In genomic region chr1:168179411-168180147, GRCh38 we compare ENCODE assay signal across 8 cellular contexts. TPM values are rescaled to one million over a fixed set of nuclear protein-coding genes. Genes with fewer than 3 reads are reported as not detected.
DNase-seq lines count a peak whose midpoint lies in the region; ATAC-seq, FAIRE-seq and TF ChIP-seq lines count a peak whose summit lies in the region.

No MANE protein-coding gene starts in this region.

- peak overlapping the region; percentile 93 for H2AFZ ChIP-seq in keratinocyte (ENCODE audit: control insufficient read depth, low read length)

- peak overlapping the region; percentile 93 for H3K9ac ChIP-seq in keratinocyte (ENCODE audit: control insufficient read depth, extremely low read depth, insufficient read depth, low read length)

- H3K27ac ChIP-seq in keratinocyte (ENCODE audit: control insufficient read depth, insufficient read depth, low read length) (peak overlapping the region; percentile 91), thoracic aorta (peak overlapping the region; percentile 86 to 96)

- H3K36me3 ChIP-seq in keratinocyte (ENCODE audit: control insufficient read depth in 2 of 2, extremely low read depth in 1 of 2, insufficient read depth in 2 of 2, low read length in 2 of 2) (peaks cover 0 to 2% of the 10 kb centered on the region in 2 experiments), thoracic aorta (no peaks in the 10 kb centered on the region)

- ATAC-seq in thoracic aorta (ENCODE audit: insufficient number of reproducible peaks, low FRiP score, low read depth) (no peak), GM18907 (IDR thresholded peaks at IDR 0.05; ENCODE audit: unreplicated experiment) (no peak)

- peak; percentile 35 for DNase-seq in NCI-H146 (lab: John Stamatoyannopoulos, UW)
- DNase-seq in NCI-H146 treated with DMSO at 0.1 percent for 48 hours (lab: John Stamatoyannopoulos, UW; ENCODE audit: unreplicated experiment), result no peak
- DNase-seq in KG1 (lab: John Stamatoyannopoulos, UW), result peak; percentile 71
- DNase-seq in amniotic epithelial cell (ENCODE audit: low read depth), result peak; percentile 24
- no peak for DNase-seq in keratinocyte (ENCODE audit: low read depth, low spot score)
- no peak for DNase-seq in thoracic aorta (ENCODE audit: low spot score)
- no peak for DNase-seq in RCC 7860 (ENCODE audit: low spot score)

- H3K4me3 ChIP-seq in keratinocyte (ENCODE audit: control insufficient read depth in 2 of 3, extremely low read depth in 1 of 3, insufficient read depth in 2 of 3, low read depth in 1 of 3, low read length in 3 of 3) (peak overlapping the region; percentile 61 to 98 (median 96)), thoracic aorta (peak overlapping the region; percentile 82)

- peak overlapping the region; percentile 76 for H3K4me2 ChIP-seq in keratinocyte (ENCODE audit: control insufficient read depth, extremely low read depth, insufficient read depth, low read depth, low read length)

- dilution Hi-C loops in keratinocyte (cut with MboI; ENCODE audit: extremely low pct_ligation_motif_present, low sequenced_read_pairs), result no loop called here

- no peaks in the 10 kb centered on the region for H4K20me1 ChIP-seq in keratinocyte (ENCODE audit: control insufficient read depth, extremely low read depth, insufficient read depth, low read length)

- H3K79me2 ChIP-seq in keratinocyte (ENCODE audit: control insufficient read depth, insufficient read depth, low read length), result peaks cover 46% of the 10 kb centered on the region

- TF ChIP-seq CTCF in keratinocyte (optimal IDR thresholded peaks at IDR 0.05 in 1 of 3, IDR thresholded peaks at IDR 0.05 in 1 of 3, conservative IDR thresholded peaks at IDR 0.05 in 1 of 3; ENCODE audit: extremely low read depth in 1 of 3, insufficient read depth in 2 of 3, low read length in 3 of 3) (no peak), thoracic aorta (IDR thresholded peaks at IDR 0.05) (no peak)

- no peaks in the 10 kb centered on the region for H3K9me1 ChIP-seq in keratinocyte (ENCODE audit: control insufficient read depth, extremely low read depth, insufficient read depth, low read length)

- H3K9me3 ChIP-seq in keratinocyte (ENCODE audit: control insufficient read depth, low read depth, low read length) (no peaks in the 10 kb centered on the region), thoracic aorta (no peaks in the 10 kb centered on the region)

- H3K27me3 ChIP-seq in keratinocyte (ENCODE audit: control insufficient read depth, extremely low read depth, insufficient read depth, low read length) (no peaks in the 10 kb centered on the region), thoracic aorta (replicated peaks; ENCODE audit: insufficient read depth) (no peaks in the 10 kb centered on the region)

- peaks cover 9% of the 10 kb centered on the region for H3K4me1 ChIP-seq in keratinocyte (ENCODE audit: control insufficient read depth, extremely low read depth, insufficient read depth, low read length)
- H3K4me1 ChIP-seq in thoracic aorta (ENCODE audit: control insufficient read depth in 1 of 2, low read depth in 2 of 2), result peaks cover 4 to 18% of the 10 kb centered on the region in 2 donors

- FAIRE-seq in keratinocyte (lab: Jason Lieb, UNC) (no peak), RCC 7860 (lab: Jason Lieb, UNC) (no peak)

RNA-seq across cellular contexts. Expression of gene TIPRL, which starts 0.8 kb away (rescaled TPM):
- polyA plus RNA-seq in keratinocyte, result 27.2 to 62.5 TPM (median 31.3 TPM) in 3 replicates
- polyA plus RNA-seq in keratinocyte (2011; ENCODE audit: low read depth), result 40.3 TPM
- 28.0 and 42.7 TPM in 2 replicates for polyA plus RNA-seq in keratinocyte (2011; cell fraction: cytosol; rRNA removed)
- 11.5 and 25.3 TPM in 2 replicates for polyA plus RNA-seq in keratinocyte (2011; cell fraction: nucleus; rRNA removed)
- polyA plus RNA-seq in keratinocyte (2012; ENCODE audit: low replicate concordance), result 25.1 and 30.3 TPM in 2 replicates
- polyA minus RNA-seq in keratinocyte, result 3.2 to 30.3 TPM (median 10.9 TPM) in 3 replicates
- polyA minus RNA-seq in keratinocyte (2011; cell fraction: cytosol; rRNA and poly(A)+ RNA removed), result 22.6 TPM
- polyA minus RNA-seq in keratinocyte (2011; cell fraction: nucleus; rRNA and poly(A)+ RNA removed), result 4.5 and 8.5 TPM in 2 replicates
- 10 to 100 TPM; 18.5 to 22.9 TPM for total RNA-seq in thoracic aorta

RNA-seq across cellular contexts. Expression of gene GPR161, which starts 42.8 kb away (rescaled TPM):
- 7.8 to 11.6 TPM (median 9.1 TPM) in 3 replicates for polyA plus RNA-seq in keratinocyte
- 1.8 TPM for polyA plus RNA-seq in keratinocyte (2011; ENCODE audit: low read depth)
- polyA plus RNA-seq in keratinocyte (2011; cell fraction: cytosol; rRNA removed), result 7.9 and 9.2 TPM in 2 replicates
- 15.0 and 18.0 TPM in 2 replicates for polyA plus RNA-seq in keratinocyte (2011; cell fraction: nucleus; rRNA removed)
- 2.7 and 10.2 TPM in 2 replicates for polyA plus RNA-seq in keratinocyte (2012; ENCODE audit: low replicate concordance)
- 25.9 to 76.1 TPM (median 26.9 TPM) in 3 replicates for polyA minus RNA-seq in keratinocyte
- polyA minus RNA-seq in keratinocyte (2011; cell fraction: cytosol; rRNA and poly(A)+ RNA removed), result 15.5 TPM
- polyA minus RNA-seq in keratinocyte (2011; cell fraction: nucleus; rRNA and poly(A)+ RNA removed), result 10.8 and 21.3 TPM in 2 replicates
- total RNA-seq in thoracic aorta, result 10 to 100 TPM; 10.3 to 11.6 TPM

RNA-seq across cellular contexts. Expression of gene SFT2D2, which starts 46.2 kb away (rescaled TPM):
- 21.2 to 38.7 TPM (median 27.6 TPM) in 3 replicates for polyA plus RNA-seq in keratinocyte
- polyA plus RNA-seq in keratinocyte (2011; ENCODE audit: low read depth), result 8.2 TPM
- 9.2 and 19.3 TPM in 2 replicates for polyA plus RNA-seq in keratinocyte (2011; cell fraction: cytosol; rRNA removed)
- 38.6 and 51.0 TPM in 2 replicates for polyA plus RNA-seq in keratinocyte (2011; cell fraction: nucleus; rRNA removed)
- 11.7 and 14.8 TPM in 2 replicates for polyA plus RNA-seq in keratinocyte (2012; ENCODE audit: low replicate concordance)
- 90.4 to 156 TPM (median 112 TPM) in 3 replicates for polyA minus RNA-seq in keratinocyte
- polyA minus RNA-seq in keratinocyte (2011; cell fraction: cytosol; rRNA and poly(A)+ RNA removed), result 53.7 TPM
- polyA minus RNA-seq in keratinocyte (2011; cell fraction: nucleus; rRNA and poly(A)+ RNA removed), result 66.3 and 110 TPM in 2 replicates
- 100 to 1,000 TPM in 1 of 2 donors, 10 to 100 TPM in 1; 65.4 to 124 TPM for total RNA-seq in thoracic aorta

Comparison
In these comparisons a context has a peak if more than half of its experiments do, and no peak if none do; other contexts are left out.
1. DNase-seq: peak in NCI-H146 (single experiment), KG1 (single experiment) and amniotic epithelial cell (single experiment); none in NCI-H146 treated with DMSO at 0.1 percent for 48 hours (single experiment), keratinocyte (single experiment), thoracic aorta (single experiment) and RCC 7860 (single experiment).